17 cellular contexts compared by ENCODE assay signal in the genomic region with DNA sequence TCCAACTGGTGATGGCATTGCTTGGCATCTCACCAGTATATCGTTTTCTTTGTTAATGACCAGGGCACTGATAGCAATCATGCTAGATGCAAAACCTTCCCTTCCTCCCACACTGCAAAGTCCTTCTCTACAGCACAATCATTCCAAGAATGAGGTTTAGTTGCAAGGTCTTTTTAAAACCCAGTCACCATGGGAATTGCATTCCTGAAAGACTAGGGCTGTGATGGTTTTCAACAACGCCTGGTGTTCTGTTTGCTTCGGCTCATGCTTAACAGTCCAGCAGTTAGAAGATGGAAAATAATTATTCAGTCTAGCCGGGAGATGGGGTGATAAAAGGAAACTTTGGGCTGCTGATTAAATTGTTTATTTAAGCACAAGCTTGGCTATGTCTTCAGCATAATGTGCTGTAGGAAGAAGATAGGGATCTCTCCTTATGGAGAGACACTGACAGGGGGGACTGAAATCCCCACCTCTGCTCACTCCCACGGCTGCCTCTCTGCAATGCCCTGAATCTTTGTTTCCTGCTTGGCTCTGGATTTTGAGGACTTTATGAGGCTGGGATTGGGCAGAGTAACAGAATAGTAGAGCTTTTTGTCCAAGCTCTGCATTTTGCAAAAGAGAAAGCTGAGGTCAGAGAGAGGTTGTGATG.
A peak's percentile ranks its signal among the peaks of the same experiment; 100 is the strongest.
DNase-seq lines count a peak whose midpoint lies in the region; ATAC-seq, FAIRE-seq and TF ChIP-seq lines count a peak whose summit lies in the region.
"Had no signal": no experiment of that assay in that cellular context is flagged by ENCODE, and none has a peak within 500 bp of the region (broad histone marks: within the 10 kb centered on the region; RNA-seq: fewer than 3 reads in every experiment).

No MANE protein-coding gene starts in this region.

- no peak for FAIRE-seq in GM12892 (lab: Jason Lieb, UNC)

- H3K27me3 ChIP-seq in SJCRH30 (no peaks in the 10 kb centered on the region), gastroesophageal sphincter (no peaks in the 10 kb centered on the region), osteoblast (ENCODE audit: insufficient read depth, low read length) (no peaks in the 10 kb centered on the region)

- TF ChIP-seq EP300 in gastroesophageal sphincter (IDR thresholded peaks at IDR 0.05) = no peak

- no peak for TF ChIP-seq CTCF in gastroesophageal sphincter (IDR thresholded peaks at IDR 0.05)
- no peak for TF ChIP-seq CTCF in osteoblast (IDR thresholded peaks at IDR 0.05; ENCODE audit: extremely low read depth, low read depth, low read length)

- H3K9me3 ChIP-seq in SJCRH30 (replicated peaks) = no peaks in the 10 kb centered on the region
- H3K9me3 ChIP-seq in gastroesophageal sphincter = no peaks in the 10 kb centered on the region
- no peaks in the 10 kb centered on the region for H3K9me3 ChIP-seq in osteoblast (ENCODE audit: low read depth, low read length)

- TF ChIP-seq POLR2A in gastroesophageal sphincter (IDR thresholded peaks at IDR 0.05) (no peak), GM12892 (IDR thresholded peaks at IDR 0.05; ENCODE audit: low read depth, low read length) (no peak)

- H3K79me2 ChIP-seq in osteoblast (ENCODE audit: insufficient read depth, low read length) = no peaks in the 10 kb centered on the region

- no peak overlapping the region for H2AFZ ChIP-seq in osteoblast (ENCODE audit: low read length)

- H3K4me2 ChIP-seq in osteoblast (ENCODE audit: insufficient read depth, low read length) = peak overlapping the region; percentile 37

- H3K4me3 ChIP-seq in SJCRH30 = no peak overlapping the region
- no peak overlapping the region for H3K4me3 ChIP-seq in gastroesophageal sphincter
- H3K4me3 ChIP-seq in osteoblast (ENCODE audit: insufficient read depth, low read length) = no peak overlapping the region

- no peaks in the 10 kb centered on the region for H3K36me3 ChIP-seq in SJCRH30
- H3K36me3 ChIP-seq in gastroesophageal sphincter = no peaks in the 10 kb centered on the region
- H3K36me3 ChIP-seq in osteoblast (ENCODE audit: insufficient read depth, low read length) = no peaks in the 10 kb centered on the region

- H3K27ac ChIP-seq in SJCRH30 = peak overlapping the region; percentile 16; the same call in 1 of the 2 replicates
- no peak overlapping the region for H3K27ac ChIP-seq in gastroesophageal sphincter
- H3K27ac ChIP-seq in osteoblast (ENCODE audit: low read depth, low read length) = no peak overlapping the region

- peak; percentile 31 for ATAC-seq in gastroesophageal sphincter
- ATAC-seq in GM18858 (IDR thresholded peaks at IDR 0.05; ENCODE audit: unreplicated experiment) = no peak
- ATAC-seq in HG03108 (IDR thresholded peaks at IDR 0.05; ENCODE audit: unreplicated experiment) = no peak
- ATAC-seq: activated naive CD8-positive, alpha-beta T cell treated with anti-CD3 and anti-CD28 coated beads, Interleukin-2, amount 50 U/mL, for 24 hours; Panc1; T-helper 17 cell had no signal

- no peaks in the 10 kb centered on the region for H4K20me1 ChIP-seq in osteoblast (ENCODE audit: insufficient read depth, low read length)

- 13 to 39% methylated on average over 3 of the region's 5 CpGs for WGBS in gastroesophageal sphincter (ENCODE audit: low coverage in 1 of 2), 2 donors

- DNase-seq in Daoy (ENCODE audit: low read depth) = peak; percentile 3
- peak in 1 of 2 experiments; percentile 4 for DNase-seq in SJCRH30
- DNase-seq in osteoblast (ENCODE audit: insufficient read length, low spot score, missing footprints) = no peak
- no peak for DNase-seq in DMS53 (lab: John Stamatoyannopoulos, UW)
- DNase-seq in GM12892 (ENCODE audit: insufficient read length) = no peak
- DNase-seq: activated naive CD8-positive, alpha-beta T cell treated with anti-CD3 and anti-CD28 coated beads, Interleukin-2, amount 50 U/mL, for 24 hours; activated T-cell treated with anti-CD3 and anti-CD28 coated beads, Interleukin-2, amount 50 U/mL, for 1 hour; cortex of kidney; immature natural killer cell; NCI-H1436 treated with DMSO at 0.1 percent for 48 hours; NCI-H446 treated with DMSO at 0.1 percent for 48 hours; stimulated activated CD8-positive, alpha-beta memory T cell treated with anti-CD3 and anti-CD28 coated beads, Interleukin-4, amount 100 ng/mL, for 48 hours; T-helper 17 cell had no signal

- peaks cover 12% of the 10 kb centered on the region for H3K4me1 ChIP-seq in SJCRH30
- peaks cover 0 to 9% (median 0%) of the 10 kb centered on the region in 3 donors for H3K4me1 ChIP-seq in gastroesophageal sphincter
- peaks cover 21% of the 10 kb centered on the region for H3K4me1 ChIP-seq in osteoblast (ENCODE audit: insufficient read depth, low read length)
